Comparison of ENCODE assay signal across 8 cellular contexts in the genomic region with DNA sequence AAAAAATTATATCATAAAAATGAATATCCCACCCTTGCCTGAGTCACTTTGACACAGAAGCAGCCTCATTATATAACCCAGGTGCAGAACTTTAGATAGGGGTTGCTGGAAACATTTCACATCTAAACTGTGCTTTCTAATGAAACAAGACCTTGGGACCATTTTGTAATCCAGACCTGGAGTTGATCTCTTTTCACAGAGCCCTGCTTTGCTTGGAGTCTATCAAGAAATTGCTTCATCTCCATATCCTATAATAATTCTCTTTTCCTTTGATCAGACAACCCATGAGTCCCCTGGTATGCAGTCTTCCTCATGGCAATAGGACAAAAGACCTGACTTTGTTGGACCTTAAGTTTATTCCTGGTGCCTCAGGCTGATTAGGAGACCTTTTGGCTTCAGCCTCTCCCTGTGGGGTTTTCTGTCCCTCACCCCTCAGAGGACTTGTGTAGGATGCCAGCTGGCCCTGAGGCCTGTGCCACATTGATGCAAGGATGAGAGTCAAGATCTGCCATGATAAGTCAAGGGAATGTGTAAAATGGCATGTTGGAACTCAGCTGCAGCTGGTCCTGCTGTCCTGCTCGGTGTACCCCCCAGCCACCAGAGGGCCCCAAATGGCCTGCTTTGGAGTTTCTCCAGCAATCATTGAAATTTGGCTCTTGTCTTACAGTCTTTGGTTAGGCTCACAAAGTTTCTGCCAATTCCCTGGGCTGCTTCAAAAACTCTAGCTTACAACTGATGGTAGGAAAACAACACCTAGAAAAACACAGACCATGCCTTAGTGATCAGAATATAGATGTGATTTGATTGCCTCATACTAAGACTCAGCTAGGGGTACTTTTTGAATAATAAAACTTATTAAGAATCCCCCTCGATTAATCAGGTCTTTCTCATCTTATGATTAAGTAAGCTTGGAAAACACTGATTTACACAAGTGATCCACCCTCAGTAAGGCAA.
DNase-seq lines count a peak whose midpoint lies in the region; ATAC-seq lines count a peak whose summit lies in the region.

No MANE protein-coding gene starts in this region.

- H3K27ac Mint-ChIP-seq in activated naive CD4-positive, alpha-beta T cell treated with anti-CD3 and anti-CD28 coated beads for 36 hours, result no peak overlapping the region

- peak; percentile 60 for DNase-seq in activated CD8-positive, alpha-beta memory T cell treated with anti-CD3 and anti-CD28 coated beads for 24 hours
- DNase-seq in activated CD8-positive, alpha-beta memory T cell treated with anti-CD3 and anti-CD28 coated beads, Interleukin-2, amount 50 U/mL, for 4 hours, result no peak
- DNase-seq in MV-4-11 (lab: John Stamatoyannopoulos, UW) (peak; percentile 53), hippocampal formation (lab: John Stamatoyannopoulos, UW) (peak; percentile 25 to 33), NCI-H146 (lab: John Stamatoyannopoulos, UW) (no peak)
- peak; percentile 70 for DNase-seq in activated naive CD4-positive, alpha-beta T cell treated with anti-CD3 and anti-CD28 coated beads for 36 hours
- DNase-seq in stimulated activated CD4-positive, alpha-beta T cell treated with anti-CD3 and anti-CD28 coated beads, Interleukin-12 subunit alpha, Interleukin-12 subunit beta, amount 100 ng/mL, for 4 hours, result peak; percentile 9

- no peaks in the 10 kb centered on the region for H3K9me3 Mint-ChIP-seq in activated naive CD4-positive, alpha-beta T cell treated with anti-CD3 and anti-CD28 coated beads for 36 hours

- peaks cover 17% of the 10 kb centered on the region for H3K4me1 Mint-ChIP-seq in activated naive CD4-positive, alpha-beta T cell treated with anti-CD3 and anti-CD28 coated beads for 36 hours (ENCODE audit: low read depth)

- no peak for ATAC-seq in HG03354 (IDR thresholded peaks at IDR 0.05; ENCODE audit: poor library complexity, severe bottlenecking, unreplicated experiment)

- CTCF ChIA-PET in activated naive CD4-positive, alpha-beta T cell treated with anti-CD3 and anti-CD28 coated beads for 36 hours (lab: Charles Lee), result interaction anchor here (0.6 to 2.6 kb wide), 12 partner anchors 27 to 417 kb away, joined by 3 to 19 read pairs (median 4); partner anchors contain the start of gene STAT6

- no peaks in the 10 kb centered on the region for H3K36me3 Mint-ChIP-seq in activated naive CD4-positive, alpha-beta T cell treated with anti-CD3 and anti-CD28 coated beads for 36 hours (ENCODE audit: low read depth)

- intact Hi-C loops in activated naive CD4-positive, alpha-beta T cell treated with anti-CD3 and anti-CD28 coated beads for 36 hours (cut with micrococcal nuclease), result loop anchor here (1.0 kb wide), 2 partner anchors 148 to 160 kb away; no protein-coding TSS in a partner anchor

- no peak overlapping the region for H3K4me3 Mint-ChIP-seq in activated naive CD4-positive, alpha-beta T cell treated with anti-CD3 and anti-CD28 coated beads for 36 hours

- no peaks in the 10 kb centered on the region for H3K27me3 Mint-ChIP-seq in activated naive CD4-positive, alpha-beta T cell treated with anti-CD3 and anti-CD28 coated beads for 36 hours (ENCODE audit: low read depth)

Comparison
In these comparisons a context has a peak if more than half of its experiments do, and no peak if none do; other contexts are left out.
1. DNase-seq: peak in activated CD8-positive, alpha-beta memory T cell treated with anti-CD3 and anti-CD28 coated beads for 24 hours (single experiment), MV-4-11 (single experiment), activated naive CD4-positive, alpha-beta T cell treated with anti-CD3 and anti-CD28 coated beads for 36 hours (single experiment), hippocampal formation (2 of 2) and stimulated activated CD4-positive, alpha-beta T cell treated with anti-CD3 and anti-CD28 coated beads, Interleukin-12 subunit alpha, Interleukin-12 subunit beta, amount 100 ng/mL, for 4 hours (single experiment); none in activated CD8-positive, alpha-beta memory T cell treated with anti-CD3 and anti-CD28 coated beads, Interleukin-2, amount 50 U/mL, for 4 hours (single experiment) and NCI-H146 (single experiment).